18 cellular contexts compared by ENCODE assay signal in the genomic region with DNA sequence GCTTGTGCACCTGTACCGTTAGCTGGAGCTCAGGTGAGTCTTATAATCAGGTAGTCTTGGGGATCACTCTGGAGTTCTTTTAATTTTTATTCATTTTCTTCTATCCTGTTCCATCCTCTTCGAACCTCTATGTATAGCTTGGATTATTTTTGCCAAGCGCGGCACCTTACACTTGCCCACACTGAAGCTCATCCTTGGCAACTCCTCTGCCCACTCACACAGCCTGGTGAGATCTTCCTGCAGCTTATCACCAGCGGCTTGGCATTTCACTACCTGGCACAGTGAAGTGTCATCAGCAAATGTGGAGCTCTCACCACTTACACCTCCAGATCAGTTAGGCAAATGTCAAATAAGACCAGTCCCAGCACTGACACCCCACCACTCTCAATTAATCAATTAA.
"Had no signal": no experiment of that assay in that cellular context is flagged by ENCODE, and none has a peak within 500 bp of the region (broad histone marks: within the 10 kb centered on the region; RNA-seq: fewer than 3 reads in every experiment).

No MANE protein-coding gene starts in this region.

- DNase-seq: KBM-7, MV-4-11, NCI-H1048, NCI-H1105, NCI-H1417, NCI-H1436 treated with DMSO at 0.1 percent for 48 hours, NCI-H1694, NCI-H187 treated with DMSO at 0.1 percent for 48 hours, NCI-H2029 treated with DMSO at 0.1 percent for 48 hours, NCI-H2171 treated with DMSO at 0.1 percent for 48 hours, NCI-H524, NCI-H526 treated with DMSO at 0.1 percent for 48 hours, NCI-H748 treated with DMSO at 0.1 percent for 48 hours, Right ventricle myocardium superior, RPMI8226, SIG-M5 had no signal

- H3K27ac ChIP-seq: SJSA1, SK-N-MC had no signal
